9 cellular contexts compared by ENCODE assay signal in genomic region chr6:21665436-21666199, GRCh38.
DNase-seq lines count a peak whose midpoint lies in the region; ATAC-seq and TF ChIP-seq lines count a peak whose summit lies in the region.
"Had no signal": no experiment of that assay in that cellular context is flagged by ENCODE, and none has a peak within 500 bp of the region (broad histone marks: within the 10 kb centered on the region; RNA-seq: fewer than 3 reads in every experiment).

No MANE protein-coding gene starts in this region.

- POLR2A ChIA-PET in HEK293 (lab: Yijun Ruan, JAX) = interaction anchor here (0.6 kb wide), 1 partner anchor 13 kb away, joined by 3 read pairs; no protein-coding TSS in a partner anchor
- POLR2A ChIA-PET in CD8-positive, alpha-beta memory T cell (lab: Charles Lee) = no interaction called here

- H3K27ac Mint-ChIP-seq in activated T-helper 2 cell treated with anti-CD3 and anti-CD28 coated beads, Interferon-gamma antibody, Interleukin-2, Interleukin-4, amounts not matched to agents 10 μg/mL and 5 μg/mL and 100 μg/mL, durations not matched to agents 14 hours and 24 hours and 36 hours = no peak overlapping the region
- no peak overlapping the region for H3K27ac Mint-ChIP-seq in CD8-positive, alpha-beta memory T cell

- CTCF ChIA-PET in HEK293 (lab: Yijun Ruan, JAX) = no interaction called here
- CTCF ChIA-PET in CD8-positive, alpha-beta memory T cell (lab: Charles Lee) = no interaction called here

- no peak for DNase-seq in activated T-helper 2 cell treated with anti-CD3 and anti-CD28 coated beads, Interferon-gamma antibody, Interleukin-2, Interleukin-4, amounts not matched to agents 10 μg/mL and 5 μg/mL and 100 μg/mL, durations not matched to agents 14 hours and 24 hours and 36 hours (ENCODE audit: low spot score)
- DNase-seq in CD8-positive, alpha-beta memory T cell = no peak
- DNase-seq in OCI-M1 (lab: John Stamatoyannopoulos, UW) = no peak
- DNase-seq in NK-92 (lab: John Stamatoyannopoulos, UW; ENCODE audit: unreplicated experiment) = no peak
- DNase-seq: WERI-Rb-1 had no signal

- peaks cover 64% of the 10 kb centered on the region for H3K27me3 Mint-ChIP-seq in activated T-helper 2 cell treated with anti-CD3 and anti-CD28 coated beads, Interferon-gamma antibody, Interleukin-2, Interleukin-4, amounts not matched to agents 10 μg/mL and 5 μg/mL and 100 μg/mL, durations not matched to agents 14 hours and 24 hours and 36 hours (ENCODE audit: low read depth)
- peaks cover 45 to 76% of the 10 kb centered on the region in 2 donors for H3K27me3 Mint-ChIP-seq in CD8-positive, alpha-beta memory T cell

- no peak for TF ChIP-seq CTCF in HEK293 (tag by site-specific recombination; IDR thresholded peaks at IDR 0.05)

- H3K9me3 Mint-ChIP-seq in activated T-helper 2 cell treated with anti-CD3 and anti-CD28 coated beads, Interferon-gamma antibody, Interleukin-2, Interleukin-4, amounts not matched to agents 10 μg/mL and 5 μg/mL and 100 μg/mL, durations not matched to agents 14 hours and 24 hours and 36 hours = no peaks in the 10 kb centered on the region
- peaks cover 0 to 4% (median 0%) of the 10 kb centered on the region in 5 donors for H3K9me3 Mint-ChIP-seq in CD8-positive, alpha-beta memory T cell

- no peak for ATAC-seq in HG03196 (IDR thresholded peaks at IDR 0.05; ENCODE audit: unreplicated experiment)

- peak overlapping the region; percentile 75 for H3K4me3 Mint-ChIP-seq in activated T-helper 2 cell treated with anti-CD3 and anti-CD28 coated beads, Interferon-gamma antibody, Interleukin-2, Interleukin-4, amounts not matched to agents 10 μg/mL and 5 μg/mL and 100 μg/mL, durations not matched to agents 14 hours and 24 hours and 36 hours (ENCODE audit: low read depth)
- H3K4me3 Mint-ChIP-seq in CD8-positive, alpha-beta memory T cell = peak overlapping the region in 3 of 7 donors; percentile 20 to 34 (median 28)

- H3K4me1 ChIP-seq in HEK293 (ENCODE audit: control insufficient read depth, insufficient read depth, low read length) (peaks cover 8% of the 10 kb centered on the region), skeletal muscle tissue (ENCODE audit: control insufficient read depth in 3 of 3, insufficient read depth in 3 of 3, low read length in 3 of 3) (peaks cover 13 to 19% (median 14%) of the 10 kb centered on the region in 3 donors)
- peaks cover 7% of the 10 kb centered on the region for H3K4me1 ChIP-seq in CD8-positive, alpha-beta memory T cell (ENCODE audit: insufficient read depth, low read length)

- H3K4me3 ChIP-seq in HEK293 (ENCODE audit: low read depth, low read length) (0 out of 2 replicates have a peak overlapping the region, but pooled peaks have one; percentile 2), iPS-11a (ENCODE audit: low read depth, low read length) (peak overlapping the region; percentile 91), skeletal muscle tissue (ENCODE audit: low read length in 3 of 3) (peak overlapping the region; percentile 60 to 73 (median 63))
- no peak overlapping the region for H3K4me3 ChIP-seq in CD8-positive, alpha-beta memory T cell (ENCODE audit: low read length)

- H3K9me3 ChIP-seq in HEK293 (ENCODE audit: control insufficient read depth, insufficient read depth, low read depth, low read length) (no peaks in the 10 kb centered on the region), skeletal muscle tissue (ENCODE audit: control insufficient read depth in 3 of 3, low read length in 3 of 3) (no peaks in the 10 kb centered on the region)
- H3K9me3 ChIP-seq in CD8-positive, alpha-beta memory T cell (ENCODE audit: low read length) = no peaks in the 10 kb centered on the region

- no peak overlapping the region for H3K27ac ChIP-seq in HEK293 (ENCODE audit: extremely low read depth, low read depth, low read length)
- H3K27ac ChIP-seq in skeletal muscle tissue (ENCODE audit: low read depth, low read length) = no peak overlapping the region
- no peak overlapping the region for H3K27ac ChIP-seq in CD8-positive, alpha-beta memory T cell (ENCODE audit: low read depth, low read length)
- H3K27ac ChIP-seq: WERI-Rb-1 had no signal

- H3K4me1 Mint-ChIP-seq in activated T-helper 2 cell treated with anti-CD3 and anti-CD28 coated beads, Interferon-gamma antibody, Interleukin-2, Interleukin-4, amounts not matched to agents 10 μg/mL and 5 μg/mL and 100 μg/mL, durations not matched to agents 14 hours and 24 hours and 36 hours (ENCODE audit: low read depth) = peaks cover 16% of the 10 kb centered on the region
- H3K4me1 Mint-ChIP-seq in CD8-positive, alpha-beta memory T cell = peaks cover 7 to 27% (median 15%) of the 10 kb centered on the region in 3 donors

- peaks cover 38 to 45% (median 39%) of the 10 kb centered on the region in 3 donors for H3K27me3 ChIP-seq in skeletal muscle tissue (ENCODE audit: control insufficient read depth in 3 of 3, insufficient read depth in 3 of 3, low read length in 3 of 3)
- peaks cover 24% of the 10 kb centered on the region for H3K27me3 ChIP-seq in CD8-positive, alpha-beta memory T cell (ENCODE audit: insufficient read depth, low read length, poor library complexity, severe bottlenecking)

- no peaks in the 10 kb centered on the region for H3K36me3 ChIP-seq in HEK293 (ENCODE audit: control insufficient read depth in 2 of 2, insufficient read depth in 1 of 2, low read length in 2 of 2)
- H3K36me3 ChIP-seq in skeletal muscle tissue (ENCODE audit: control insufficient read depth in 3 of 3, insufficient read depth in 3 of 3, low read length in 3 of 3) = no peaks in the 10 kb centered on the region
- H3K36me3 ChIP-seq in CD8-positive, alpha-beta memory T cell (ENCODE audit: insufficient read depth, low read length) = no peaks in the 10 kb centered on the region
- H3K36me3 ChIP-seq: WERI-Rb-1 had no signal

- no peaks in the 10 kb centered on the region for H3K36me3 Mint-ChIP-seq in activated T-helper 2 cell treated with anti-CD3 and anti-CD28 coated beads, Interferon-gamma antibody, Interleukin-2, Interleukin-4, amounts not matched to agents 10 μg/mL and 5 μg/mL and 100 μg/mL, durations not matched to agents 14 hours and 24 hours and 36 hours (ENCODE audit: low read depth)
- peaks cover 0 to 2% (median 0%) of the 10 kb centered on the region in 3 donors for H3K36me3 Mint-ChIP-seq in CD8-positive, alpha-beta memory T cell

- H3K9ac ChIP-seq in skeletal muscle tissue (ENCODE audit: low read depth in 1 of 3, low read length in 3 of 3) = no peak overlapping the region

- intact Hi-C loops in activated T-helper 2 cell treated with anti-CD3 and anti-CD28 coated beads, Interferon-gamma antibody, Interleukin-2, Interleukin-4, amounts not matched to agents 10 μg/mL and 5 μg/mL and 100 μg/mL, durations not matched to agents 14 hours and 24 hours and 36 hours (cut with micrococcal nuclease) = loop anchor here (2.0 to 10.0 kb wide), 3 partner anchors 69 to 399 kb away; no protein-coding TSS in a partner anchor

TF ChIP-seq in HEK293, 187 proteins besides CTCF, POLR2A, EP300 and RAD21:
- TF ChIP-seq, protein P1, sequence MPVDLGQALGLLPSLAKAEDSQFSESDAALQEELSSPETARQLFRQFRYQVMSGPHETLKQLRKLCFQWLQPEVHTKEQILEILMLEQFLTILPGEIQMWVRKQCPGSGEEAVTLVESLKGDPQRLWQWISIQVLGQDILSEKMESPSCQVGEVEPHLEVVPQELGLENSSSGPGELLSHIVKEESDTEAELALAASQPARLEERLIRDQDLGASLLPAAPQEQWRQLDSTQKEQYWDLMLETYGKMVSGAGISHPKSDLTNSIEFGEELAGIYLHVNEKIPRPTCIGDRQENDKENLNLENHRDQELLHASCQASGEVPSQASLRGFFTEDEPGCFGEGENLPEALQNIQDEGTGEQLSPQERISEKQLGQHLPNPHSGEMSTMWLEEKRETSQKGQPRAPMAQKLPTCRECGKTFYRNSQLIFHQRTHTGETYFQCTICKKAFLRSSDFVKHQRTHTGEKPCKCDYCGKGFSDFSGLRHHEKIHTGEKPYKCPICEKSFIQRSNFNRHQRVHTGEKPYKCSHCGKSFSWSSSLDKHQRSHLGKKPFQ (tag by site-specific recombination; IDR thresholded peaks at IDR 0.05) = no peak
- TF ChIP-seq SCRT2 (tag by site-specific recombination; IDR thresholded peaks at IDR 0.05) (peak; percentile 66), ZNF561 (tag by site-specific recombination; IDR thresholded peaks at IDR 0.05; ENCODE audit: borderline replicate concordance) (no peak), ZFHX2 (tag by site-specific recombination; conservative IDR thresholded peaks at IDR 0.05) (peak; percentile 27; the same call in 1 of the 2 replicates), GLI4 (tag by site-specific recombination; IDR thresholded peaks at IDR 0.05) (no peak)
